Comparison of ENCODE assay signal across 19 cellular contexts in the genomic region with DNA sequence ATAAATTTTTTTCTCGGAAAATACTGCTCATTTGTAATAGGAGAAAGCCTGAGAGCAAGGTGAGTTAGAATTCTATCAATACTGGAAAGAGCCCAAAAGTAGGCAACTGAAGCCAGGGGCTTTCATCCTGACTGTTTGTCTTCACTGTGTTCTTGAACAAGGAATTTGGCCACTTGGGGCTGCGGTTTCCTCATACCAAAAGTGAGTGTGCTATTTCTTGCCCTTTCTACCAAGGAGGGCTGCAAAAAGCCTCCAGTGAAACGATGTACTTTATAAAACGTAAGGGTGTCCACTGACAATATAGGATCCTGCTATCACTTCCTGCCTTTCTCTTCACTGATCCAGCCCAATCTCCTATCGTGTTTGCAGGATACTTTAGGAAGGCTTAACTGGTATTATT.
DNase-seq lines count a peak whose midpoint lies in the region; ATAC-seq, FAIRE-seq and TF ChIP-seq lines count a peak whose summit lies in the region.
"Had no signal": no experiment of that assay in that cellular context is flagged by ENCODE, and none has a peak within 500 bp of the region (broad histone marks: within the 10 kb centered on the region; RNA-seq: fewer than 3 reads in every experiment).

No MANE protein-coding gene starts in this region.

- no peak for TF ChIP-seq POLR2A in H54 (IDR thresholded peaks at IDR 0.05; ENCODE audit: low read depth, low read length)

- intact Hi-C loops in lower lobe of right lung (cut with DNase I): no loop called here
- intact Hi-C loops in natural killer cell (cut with micrococcal nuclease): no loop called here

- no peaks in the 10 kb centered on the region for H3K9me3 ChIP-seq in lower lobe of right lung
- H3K9me3 ChIP-seq: A549 had no signal

- ATAC-seq in SK-N-SH treated with all-trans-retinoic acid at 6 μM for 48 hours: peak; percentile 43; the same call in 2 of the 3 replicates
- peak; percentile 72 to 85 for ATAC-seq in lower lobe of right lung
- no peak for ATAC-seq in GM18870 (IDR thresholded peaks at IDR 0.05; ENCODE audit: unreplicated experiment)
- no peak for ATAC-seq in natural killer cell
- ATAC-seq in GM19452 (IDR thresholded peaks at IDR 0.05; ENCODE audit: unreplicated experiment): no peak
- ATAC-seq: A549, K562, PC-3 had no signal

- DNase-seq in H54 (ENCODE audit: insufficient read length, low spot score) (no peak), lower lobe of right lung (peak; percentile 48), type B pancreatic cell (ENCODE audit: extremely low spot score, unreplicated experiment) (no peak), natural killer cell (no peak)
- DNase-seq: Calu3; CD4-positive, alpha-beta memory T cell; MV-4-11; NCI-H187 treated with DMSO at 0.1 percent for 48 hours; NCI-H226; NCI-H526; PC-3; RPMI8226; SHP77 treated with DMSO at 0.1 percent for 48 hours had no signal

- H3K27ac ChIP-seq in lower lobe of right lung: no peak overlapping the region
- H3K27ac ChIP-seq: A549 had no signal

- no peaks in the 10 kb centered on the region for H3K27me3 ChIP-seq in lower lobe of right lung (ENCODE audit: low read depth)

- H3K27ac Mint-ChIP-seq in type B pancreatic cell (peak overlapping the region; percentile 35), natural killer cell (no peak overlapping the region)
- H3K27ac Mint-ChIP-seq: CD4-positive, alpha-beta memory T cell had no signal

- H3K4me1 Mint-ChIP-seq in type B pancreatic cell (ENCODE audit: unreplicated experiment): peaks cover 24% of the 10 kb centered on the region
- H3K4me1 Mint-ChIP-seq in natural killer cell: no peaks in the 10 kb centered on the region
- H3K4me1 Mint-ChIP-seq: CD4-positive, alpha-beta memory T cell had no signal

- H3K9me3 Mint-ChIP-seq in type B pancreatic cell: no peaks in the 10 kb centered on the region
- H3K9me3 Mint-ChIP-seq in natural killer cell: no peaks in the 10 kb centered on the region
- H3K9me3 Mint-ChIP-seq: CD4-positive, alpha-beta memory T cell had no signal

- no peaks in the 10 kb centered on the region for H3K36me3 Mint-ChIP-seq in type B pancreatic cell
- H3K36me3 Mint-ChIP-seq in natural killer cell: no peaks in the 10 kb centered on the region
- H3K36me3 Mint-ChIP-seq: CD4-positive, alpha-beta memory T cell had no signal

- TF ChIP-seq CTCF in lower lobe of right lung (IDR thresholded peaks at IDR 0.05) (no peak), type B pancreatic cell (conservative IDR thresholded peaks at IDR 0.05) (no peak), natural killer cell (IDR thresholded peaks at IDR 0.05) (no peak)

- H3K36me3 ChIP-seq in lower lobe of right lung: no peaks in the 10 kb centered on the region

- H3K4me3 ChIP-seq in lower lobe of right lung: no peak overlapping the region
- H3K4me3 ChIP-seq: A549, K562 had no signal

- FAIRE-seq in H54 (lab: Jason Lieb, UNC): peak; percentile 55
- FAIRE-seq: A549, G401.6, K562 had no signal

- peak overlapping the region; percentile 31 for H3K4me3 Mint-ChIP-seq in type B pancreatic cell
- no peak overlapping the region for H3K4me3 Mint-ChIP-seq in natural killer cell
- H3K4me3 Mint-ChIP-seq: CD4-positive, alpha-beta memory T cell had no signal

- H3K27me3 Mint-ChIP-seq in type B pancreatic cell (peaks cover 5% of the 10 kb centered on the region), natural killer cell (ENCODE audit: low read depth in 2 of 2) (peaks cover 2 to 12% of the 10 kb centered on the region in 2 donors)

- peaks cover 4% of the 10 kb centered on the region for H3K4me1 ChIP-seq in lower lobe of right lung
- H3K4me1 ChIP-seq: A549 had no signal

TF ChIP-seq in SK-N-SH treated with all-trans-retinoic acid at 6 μM for 48 hours, 23 proteins besides CTCF, POLR2A, EP300 and RAD21:
- TF ChIP-seq GLIS3 (CRISPR knock-in tag; IDR thresholded peaks at IDR 0.05) (no peak), ESRRG (CRISPR knock-in tag; IDR thresholded peaks at IDR 0.05) (no peak), PPARA (CRISPR knock-in tag; IDR thresholded peaks at IDR 0.05; ENCODE audit: borderline replicate concordance) (no peak), ZC3H10 (CRISPR knock-in tag; IDR thresholded peaks at IDR 0.05) (no peak), ZNF8 (CRISPR knock-in tag; IDR thresholded peaks at IDR 0.05) (no peak), ISL1 (CRISPR knock-in tag; IDR thresholded peaks at IDR 0.05) (no peak), ZNF70 (CRISPR knock-in tag; IDR thresholded peaks at IDR 0.05) (no peak)
- TF ChIP-seq, protein P1, sequence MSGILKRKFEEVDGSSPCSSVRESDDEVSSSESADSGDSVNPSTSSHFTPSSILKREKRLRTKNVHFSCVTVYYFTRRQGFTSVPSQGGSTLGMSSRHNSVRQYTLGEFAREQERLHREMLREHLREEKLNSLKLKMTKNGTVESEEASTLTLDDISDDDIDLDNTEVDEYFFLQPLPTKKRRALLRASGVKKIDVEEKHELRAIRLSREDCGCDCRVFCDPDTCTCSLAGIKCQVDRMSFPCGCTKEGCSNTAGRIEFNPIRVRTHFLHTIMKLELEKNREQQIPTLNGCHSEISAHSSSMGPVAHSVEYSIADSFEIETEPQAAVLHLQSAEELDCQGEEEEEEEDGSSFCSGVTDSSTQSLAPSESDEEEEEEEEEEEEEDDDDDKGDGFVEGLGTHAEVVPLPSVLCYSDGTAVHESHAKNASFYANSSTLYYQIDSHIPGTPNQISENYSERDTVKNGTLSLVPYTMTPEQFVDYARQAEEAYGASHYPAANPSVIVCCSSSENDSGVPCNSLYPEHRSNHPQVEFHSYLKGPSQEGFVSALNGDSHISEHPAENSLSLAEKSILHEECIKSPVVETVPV (CRISPR knock-in tag; IDR thresholded peaks at IDR 0.05): no peak

Comparison
In these comparisons a context has a peak if more than half of its experiments do, and no peak if none do; other contexts are left out.
1. ATAC-seq: peak in SK-N-SH treated with all-trans-retinoic acid at 6 μM for 48 hours (single experiment) and lower lobe of right lung (2 of 2); none in GM18870 (single experiment), natural killer cell (0 of 3) and GM19452 (single experiment).